Comparison of ENCODE assay signal across 1 cellular context in genomic region chr7:6273380-6273837, GRCh38.
TF ChIP-seq lines count a peak whose summit lies in the region.

No MANE protein-coding gene starts in this region.

TF ChIP-seq in HepG2, 621 proteins besides CTCF, POLR2A, EP300 and RAD21 (continued from another document):
- peak; percentile 81; the same call in 1 of the 2 replicates for TF ChIP-seq ZBTB33 (CRISPR knock-in tag; IDR thresholded peaks at IDR 0.05)
- TF ChIP-seq SALL2 (CRISPR knock-in tag; IDR thresholded peaks at IDR 0.05), result no peak
- TF ChIP-seq ZNF136 (CRISPR knock-in tag; IDR thresholded peaks at IDR 0.05; ENCODE audit: low read depth), result 0 out of 2 replicates have a peak, but pooled peaks have one; percentile 4
- no peak for TF ChIP-seq CREM (IDR thresholded peaks at IDR 0.05)
- no peak for TF ChIP-seq CREM (CRISPR knock-in tag; IDR thresholded peaks at IDR 0.05)
- no peak for TF ChIP-seq ZFAT (CRISPR knock-in tag; conservative IDR thresholded peaks at IDR 0.05)
